ENCODE assay signal across 28 cellular contexts in the genomic region with DNA sequence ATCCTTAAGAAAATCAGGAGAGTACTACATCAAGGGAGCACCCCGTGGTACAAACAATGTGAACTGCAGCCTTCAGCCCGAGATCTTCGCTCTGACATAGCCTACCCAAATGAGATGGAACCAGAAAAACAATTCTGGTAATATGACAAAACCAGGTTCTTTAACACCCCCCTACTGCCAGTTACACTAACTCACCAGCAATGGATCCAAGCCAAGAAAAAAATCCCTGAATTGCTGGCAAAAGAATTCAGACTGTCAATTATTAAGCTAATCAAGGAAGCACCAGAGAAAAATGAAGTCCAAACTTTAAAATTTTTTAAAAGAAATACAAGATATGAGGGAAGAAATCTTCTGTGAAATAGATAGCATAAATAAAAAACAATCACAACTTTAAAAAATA.
DNase-seq lines count a peak whose midpoint lies in the region; ATAC-seq, FAIRE-seq and TF ChIP-seq lines count a peak whose summit lies in the region.
"Had no signal": no experiment of that assay in that cellular context is flagged by ENCODE, and none has a peak within 500 bp of the region (broad histone marks: within the 10 kb centered on the region; RNA-seq: fewer than 3 reads in every experiment).

No MANE protein-coding gene starts in this region.

- peak overlapping the region; percentile 41 for H3K4me3 Mint-ChIP-seq in Calu3 (ENCODE audit: low read depth, unreplicated experiment)
- H3K4me3 Mint-ChIP-seq: CD4-positive, alpha-beta memory T cell; H9 had no signal

- TF ChIP-seq EP300 in A549 (IDR thresholded peaks at IDR 0.05): no peak

- no peak overlapping the region for H3K23ac ChIP-seq in mesenchymal stem cell (ENCODE audit: low read length in 2 of 2)

- H3K4me2 ChIP-seq in A549: peak overlapping the region; percentile 31
- H3K4me2 ChIP-seq in mesenchymal stem cell (ENCODE audit: low read length, poor library complexity, severe bottlenecking): no peak overlapping the region
- H3K4me2 ChIP-seq: PC-9 had no signal

- ATAC-seq in A549: no peak
- no peak for ATAC-seq in GM21390 (IDR thresholded peaks at IDR 0.05; ENCODE audit: unreplicated experiment)

- peaks cover 14% of the 10 kb centered on the region for H3K36me3 Mint-ChIP-seq in Calu3 (ENCODE audit: insufficient read depth, unreplicated experiment)

- H3K14ac ChIP-seq in mesenchymal stem cell (ENCODE audit: low read length in 2 of 2): no peak overlapping the region

- POLR2A ChIA-PET in A549 (lab: Yijun Ruan, JAX): no interaction called here

- H2AK5ac ChIP-seq in mesenchymal stem cell (ENCODE audit: low read length, severe bottlenecking): peak overlapping the region; percentile 64

- H3K27ac Mint-ChIP-seq in Calu3 (ENCODE audit: unreplicated experiment): peak overlapping the region; percentile 82
- H3K27ac Mint-ChIP-seq: CD4-positive, alpha-beta memory T cell; H9 had no signal

- WGBS in A549 (ENCODE audit: missing lambda C conversion rate): 4% methylated on average over 3 of the region's 3 CpGs
- 80% methylated on average over 3 of the region's 3 CpGs for whole genome bisulfite sequencing in mesenchymal stem cell

- no peak overlapping the region for H3K18ac ChIP-seq in mesenchymal stem cell (ENCODE audit: low read depth in 1 of 2, low read length in 2 of 2)

- no peak for TF ChIP-seq RAD21 in A549 (conservative IDR thresholded peaks at IDR 0.05 in 1 of 2, IDR thresholded peaks at IDR 0.05 in 1 of 2)

- no peaks in the 10 kb centered on the region for H3K79me1 ChIP-seq in mesenchymal stem cell (replicated peaks; ENCODE audit: low read length, poor library complexity, severe bottlenecking)

- no peak overlapping the region for H4K8ac ChIP-seq in mesenchymal stem cell (ENCODE audit: low read length)

- peaks cover 60% of the 10 kb centered on the region for H3K4me1 Mint-ChIP-seq in Calu3 (ENCODE audit: low read depth, unreplicated experiment)
- H3K4me1 Mint-ChIP-seq: CD4-positive, alpha-beta memory T cell had no signal

- no peak overlapping the region for H3K4ac ChIP-seq in mesenchymal stem cell (ENCODE audit: low read depth in 1 of 2, low read length in 2 of 2)

- no peak overlapping the region for H2BK12ac ChIP-seq in mesenchymal stem cell (ENCODE audit: low read length in 2 of 2)

- no peak overlapping the region for H2AFZ ChIP-seq in mesenchymal stem cell (ENCODE audit: low read depth, low read length)
- H2AFZ ChIP-seq: GM23248, PC-9 had no signal

- TF ChIP-seq CTCF in A549 (IDR thresholded peaks at IDR 0.05) (no peak), Calu3 (IDR thresholded peaks at IDR 0.05; ENCODE audit: unreplicated experiment) (no peak)

- H4K91ac ChIP-seq in mesenchymal stem cell (ENCODE audit: low read length): no peak overlapping the region

- H3K27me3 ChIP-seq in mesenchymal stem cell (ENCODE audit: control insufficient read depth in 1 of 2, insufficient read depth in 1 of 2, low read length in 2 of 2): no peaks in the 10 kb centered on the region

- no peak for TF ChIP-seq POLR2A in A549 (IDR thresholded peaks at IDR 0.05; ENCODE audit: low read length)

- H3K27me3 Mint-ChIP-seq in Calu3 (ENCODE audit: unreplicated experiment): no peaks in the 10 kb centered on the region
- H3K27me3 Mint-ChIP-seq: CD4-positive, alpha-beta memory T cell had no signal

- H3K27ac ChIP-seq in A549: peak overlapping the region in 1 of 2 experiments; percentile 51; a peak in 1 of 6 replicates
- H3K27ac ChIP-seq in mesenchymal stem cell (ENCODE audit: low read length, poor library complexity, severe bottlenecking): peak overlapping the region; percentile 89
- H3K27ac ChIP-seq: 22Rv1, GM23248, PC-9 had no signal

- H3K4me3 ChIP-seq in A549: no peak overlapping the region
- no peak overlapping the region for H3K4me3 ChIP-seq in mesenchymal stem cell (ENCODE audit: insufficient read depth in 1 of 2, low read depth in 1 of 2, low read length in 2 of 2)
- H3K4me3 ChIP-seq: GM23248, PC-9 had no signal

- no peak overlapping the region for H2BK15ac ChIP-seq in mesenchymal stem cell (ENCODE audit: low read depth, poor library complexity, severe bottlenecking)

- no peaks in the 10 kb centered on the region for H3K36me3 ChIP-seq in mesenchymal stem cell (ENCODE audit: control insufficient read depth in 1 of 2, insufficient read depth in 2 of 2, low read depth in 1 of 2, low read length in 2 of 2)

- peaks cover 11% of the 10 kb centered on the region; the same call in 1 of the 3 replicates for H3K4me1 ChIP-seq in A549
- H3K4me1 ChIP-seq in mesenchymal stem cell (ENCODE audit: control insufficient read depth, insufficient read depth, low read depth, low read length): peaks cover 6% of the 10 kb centered on the region

- H3K9me3 Mint-ChIP-seq in Calu3 (ENCODE audit: low read depth, unreplicated experiment): peaks cover 9% of the 10 kb centered on the region

- H2BK5ac ChIP-seq in mesenchymal stem cell (ENCODE audit: low read depth, low read length, poor library complexity, severe bottlenecking): no peak overlapping the region

- no peaks in the 10 kb centered on the region for H3K9me3 ChIP-seq in A549
- peaks cover 6% of the 10 kb centered on the region for H3K9me3 ChIP-seq in mesenchymal stem cell (ENCODE audit: control insufficient read depth, low read length)

- no peak overlapping the region for H2BK120ac ChIP-seq in mesenchymal stem cell (ENCODE audit: low read depth, low read length)

- intact Hi-C loops in Calu3 (cut with micrococcal nuclease; ENCODE audit: unreplicated experiment): loop anchor here (1.0 to 10.0 kb wide), 3 partner anchors 16 to 114 kb away; no protein-coding TSS in a partner anchor

- H3K9ac ChIP-seq in mesenchymal stem cell (ENCODE audit: low read length): no peak overlapping the region
- H3K9ac ChIP-seq: GM23248 had no signal

- CTCF ChIA-PET in A549 (lab: Yijun Ruan, JAX): no interaction called here
- CTCF ChIA-PET in Calu3 (lab: Charles Lee): interaction anchor here (0.8 to 1.1 kb wide), 2 partner anchors 17 to 222 kb away, joined by 3 read pairs; no protein-coding TSS in a partner anchor

- DNase-seq in A549 (ENCODE audit: low read depth in 1 of 2, low spot score in 1 of 2) (peak in 1 of 2 experiments; percentile 20), Calu3 (peak; percentile 39), glomerular visceral epithelial cell (ENCODE audit: extremely low spot score) (peak; percentile 69), mesenchymal stem cell (no peak), mesenteric fat pad (ENCODE audit: low spot score) (no peak), SHP77 (lab: John Stamatoyannopoulos, UW) (no peak), NCI-H187 treated with DMSO at 0.1 percent for 48 hours (lab: John Stamatoyannopoulos, UW) (no peak)
- DNase-seq: CD4-positive, alpha-beta memory T cell; COR-L47; GF-D8; GM23248; H9; KBM-7; MV-4-11; NCI-H1105; NCI-H1436 treated with DMSO at 0.1 percent for 48 hours; NCI-H2029; NCI-H446; NCI-H524 treated with DMSO at 0.1 percent for 48 hours; NCI-H774; NK-92 treated with Interleukin-12 subunit alpha and Interleukin-12 subunit beta, amount 100 ng/mL, for 24 hours; PC-9; Right ventricle myocardium superior; RPMI8226 had no signal

- no peak for FAIRE-seq in A549 (lab: Jason Lieb, UNC)
- FAIRE-seq: GM12891, GM19239 had no signal

- BruUV-seq in Calu3 (replicated peaks; lab: Mats Ljungman, UMichigan): no TSS peak

TF ChIP-seq in A549, 52 proteins besides CTCF, POLR2A, EP300 and RAD21:
- TF ChIP-seq ESRRA (IDR thresholded peaks at IDR 0.05; ENCODE audit: borderline replicate concordance, low read length): no peak
- TF ChIP-seq FOSB (CRISPR knock-in tag; IDR thresholded peaks at IDR 0.05): no peak
- TF ChIP-seq KDM5A (IDR thresholded peaks at IDR 0.05): no peak
- no peak for TF ChIP-seq HDAC2 (IDR thresholded peaks at IDR 0.05)
- TF ChIP-seq GATA3 (IDR thresholded peaks at IDR 0.05; ENCODE audit: borderline replicate concordance): no peak
- TF ChIP-seq, protein P1, sequence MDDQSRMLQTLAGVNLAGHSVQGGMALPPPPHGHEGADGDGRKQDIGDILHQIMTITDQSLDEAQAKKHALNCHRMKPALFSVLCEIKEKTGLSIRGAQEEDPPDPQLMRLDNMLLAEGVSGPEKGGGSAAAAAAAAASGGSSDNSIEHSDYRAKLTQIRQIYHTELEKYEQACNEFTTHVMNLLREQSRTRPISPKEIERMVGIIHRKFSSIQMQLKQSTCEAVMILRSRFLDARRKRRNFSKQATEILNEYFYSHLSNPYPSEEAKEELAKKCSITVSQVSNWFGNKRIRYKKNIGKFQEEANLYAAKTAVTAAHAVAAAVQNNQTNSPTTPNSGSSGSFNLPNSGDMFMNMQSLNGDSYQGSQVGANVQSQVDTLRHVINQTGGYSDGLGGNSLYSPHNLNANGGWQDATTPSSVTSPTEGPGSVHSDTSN (IDR thresholded peaks at IDR 0.05): no peak
- TF ChIP-seq RNF2 (IDR thresholded peaks at IDR 0.05; ENCODE audit: borderline replicate concordance, low read depth): no peak
- TF ChIP-seq, protein P2, sequence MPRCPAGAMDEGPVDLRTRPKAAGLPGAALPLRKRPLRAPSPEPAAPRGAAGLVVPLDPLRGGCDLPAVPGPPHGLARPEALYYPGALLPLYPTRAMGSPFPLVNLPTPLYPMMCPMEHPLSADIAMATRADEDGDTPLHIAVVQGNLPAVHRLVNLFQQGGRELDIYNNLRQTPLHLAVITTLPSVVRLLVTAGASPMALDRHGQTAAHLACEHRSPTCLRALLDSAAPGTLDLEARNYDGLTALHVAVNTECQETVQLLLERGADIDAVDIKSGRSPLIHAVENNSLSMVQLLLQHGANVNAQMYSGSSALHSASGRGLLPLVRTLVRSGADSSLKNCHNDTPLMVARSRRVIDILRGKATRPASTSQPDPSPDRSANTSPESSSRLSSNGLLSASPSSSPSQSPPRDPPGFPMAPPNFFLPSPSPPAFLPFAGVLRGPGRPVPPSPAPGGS (IDR thresholded peaks at IDR 0.05): no peak
- TF ChIP-seq RFX5 (IDR thresholded peaks at IDR 0.05): no peak
- TF ChIP-seq MYC (IDR thresholded peaks at IDR 0.05; ENCODE audit: borderline replicate concordance, low read length): no peak
- TF ChIP-seq FOXS1 (CRISPR knock-in tag; IDR thresholded peaks at IDR 0.05): no peak
- no peak for TF ChIP-seq MAFK (IDR thresholded peaks at IDR 0.05; ENCODE audit: partially characterized antibody)

Comparison
In these comparisons a context has a peak if more than half of its experiments do, and no peak if none do; other contexts are left out.
1. DNase-seq: peak in Calu3 (single experiment) and glomerular visceral epithelial cell (single experiment); none in mesenchymal stem cell (single experiment), mesenteric fat pad (single experiment), SHP77 (0 of 2) and NCI-H187 treated with DMSO at 0.1 percent for 48 hours (single experiment).